Comparison of ENCODE assay signal across 8 cellular contexts in the genomic region with DNA sequence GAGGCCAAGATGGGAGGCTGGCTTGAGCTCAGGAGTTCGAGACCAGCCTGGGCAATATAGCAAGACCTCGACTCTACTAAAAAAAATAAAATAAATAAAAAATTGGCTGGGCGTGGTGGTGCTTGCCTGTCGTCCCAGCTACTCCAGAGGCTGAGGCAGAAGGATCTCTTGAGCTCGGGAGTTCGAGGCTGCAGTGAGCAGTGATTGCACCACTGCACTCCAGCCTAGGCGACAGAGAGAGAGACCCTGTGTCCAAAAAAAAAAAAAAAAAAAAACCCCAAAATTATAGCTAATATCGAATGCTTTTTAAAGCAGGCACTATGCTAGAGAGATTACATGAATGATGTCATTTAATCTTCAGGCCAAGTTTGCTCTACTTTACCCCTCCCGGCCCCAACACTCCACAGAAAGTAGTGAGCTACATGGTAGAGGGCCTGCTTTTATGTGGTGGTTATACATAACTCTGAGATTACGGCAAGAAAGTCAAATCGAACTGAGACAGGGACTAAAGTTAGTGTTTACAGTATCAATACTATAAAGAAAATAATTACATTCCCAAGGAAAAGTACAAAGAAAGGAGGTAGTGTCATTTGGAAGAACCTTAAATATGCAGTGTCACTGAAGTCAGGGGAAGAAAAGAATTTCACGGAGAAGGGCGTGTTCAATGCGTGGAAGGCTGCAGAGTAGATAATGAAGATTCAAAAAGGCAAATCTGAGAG. TPM values are rescaled to one million over a fixed set of nuclear protein-coding genes. Genes with fewer than 3 reads are reported as not detected.
DNase-seq lines count a peak whose midpoint lies in the region; ATAC-seq and TF ChIP-seq lines count a peak whose summit lies in the region.

No MANE protein-coding gene starts in this region.

- DNase-seq in ACHN (peak; percentile 14), HL-60 (ENCODE audit: low read depth in 1 of 2, low spot score in 1 of 2) (no peak), breast epithelium (ENCODE audit: low spot score in 2 of 2) (no peak), COR-L47 (lab: John Stamatoyannopoulos, UW) (no peak), foreskin melanocyte (no peak), G401 (ENCODE audit: low spot score) (no peak)

- ATAC-seq in GM18858 (IDR thresholded peaks at IDR 0.05; ENCODE audit: unreplicated experiment) = no peak

- H3K4me1 ChIP-seq in breast epithelium (peaks cover 3 to 6% of the 10 kb centered on the region in 2 donors), mucosa of stomach (ENCODE audit: control insufficient read depth, insufficient read depth, low read length) (peaks cover 14% of the 10 kb centered on the region)

- intact Hi-C loops in breast epithelium (cut with DNase I; ENCODE audit: low total_unique reads) = no loop called here

- TF ChIP-seq CTCF in HL-60 (IDR thresholded peaks at IDR 0.05; ENCODE audit: insufficient read depth, low read length) = no peak
- no peak for TF ChIP-seq CTCF in breast epithelium (IDR thresholded peaks at IDR 0.05)

- no peaks in the 10 kb centered on the region for H3K36me3 ChIP-seq in breast epithelium
- peaks cover 5% of the 10 kb centered on the region for H3K36me3 ChIP-seq in mucosa of stomach (ENCODE audit: control insufficient read depth, insufficient read depth, low read length)

- H3K9ac ChIP-seq in mucosa of stomach (ENCODE audit: low read length) = peak overlapping the region; percentile 89

- H3K27me3 ChIP-seq in HL-60 (ENCODE audit: insufficient read depth, poor library complexity, severe bottlenecking) (no peaks in the 10 kb centered on the region), breast epithelium (no peaks in the 10 kb centered on the region), mucosa of stomach (ENCODE audit: control insufficient read depth, insufficient read depth, low read length) (no peaks in the 10 kb centered on the region)

- peak overlapping the region; percentile 96 for H3K27ac ChIP-seq in HL-60 (replicated peaks)
- H3K27ac ChIP-seq in breast epithelium = peak overlapping the region; percentile 94 to 97

- H3K4me3 ChIP-seq in HL-60 (replicated peaks; ENCODE audit: insufficient read depth, low read length) = peak overlapping the region; percentile 87
- peak overlapping the region; percentile 87 to 100 (median 90) for H3K4me3 ChIP-seq in breast epithelium
- peak overlapping the region; percentile 75 for H3K4me3 ChIP-seq in mucosa of stomach (ENCODE audit: low read length)

- in situ Hi-C loops in ACHN (cut with HindIII; ENCODE audit: low pct_ligation_motif_present, low pct_unique_long_range_greater_than_20kb, low sequenced_read_pairs) = no loop called here
- in situ Hi-C loops in G401 (cut with HindIII; ENCODE audit: low sequenced_read_pairs) = no loop called here

- no peak for TF ChIP-seq POLR2A in breast epithelium (IDR thresholded peaks at IDR 0.05)

- no peaks in the 10 kb centered on the region for H3K9me3 ChIP-seq in breast epithelium
- H3K9me3 ChIP-seq in mucosa of stomach (ENCODE audit: control insufficient read depth, low read length) = no peaks in the 10 kb centered on the region

RNA-seq across cellular contexts. Expression of gene ADPGK, which starts 1.1 kb away (rescaled TPM):
- 10 to 100 TPM; 68.2 to 70.5 (median 69.3) TPM for total RNA-seq in breast epithelium
- total RNA-seq in G401 (2014; rRNA removed; shearing (Covaris generic)) = 61.4 and 71.7 TPM in 2 replicates
